30 cellular contexts compared by ENCODE assay signal in the genomic region with DNA sequence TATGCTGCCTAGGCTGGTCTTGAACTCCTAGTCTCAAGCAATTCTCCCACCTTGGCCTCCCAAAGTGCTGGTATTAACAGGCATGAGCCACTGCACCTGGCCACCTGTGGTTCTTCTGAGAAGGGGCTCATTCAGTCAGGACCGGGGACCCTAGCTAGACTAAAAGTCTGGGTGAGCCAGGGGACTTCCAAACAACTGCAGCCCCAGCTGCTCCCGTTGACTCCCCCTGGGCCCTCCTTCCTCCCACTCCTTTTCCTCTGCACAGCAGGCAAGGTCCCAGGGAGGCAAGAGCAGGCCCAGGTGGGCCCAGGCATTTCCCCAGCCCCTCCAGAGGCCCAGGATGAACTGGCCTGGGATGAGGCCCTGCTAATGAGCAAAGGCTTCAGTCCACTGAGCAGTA.
"Had no signal": no experiment of that assay in that cellular context is flagged by ENCODE, and none has a peak within 500 bp of the region (broad histone marks: within the 10 kb centered on the region; RNA-seq: fewer than 3 reads in every experiment).

No MANE protein-coding gene starts in this region.

- H3K9me3 ChIP-seq: left lung, lower lobe of right lung, pancreas, prostate gland, spleen, testis, thyroid gland, transverse colon, upper lobe of left lung, vagina had no signal

- H3K27ac ChIP-seq: left lung, lower lobe of right lung, pancreas, prostate gland, spleen, testis, thyroid gland, transverse colon, upper lobe of left lung had no signal

- H3K27ac Mint-ChIP-seq: immature natural killer cell; mesothelial cell of epicardium; naive B cell; nephron; stimulated activated memory B cell treated with anti-CD40 and anti-IgM and Interleukin-4, amounts not matched to agents 10 μg/mL and 1 μg/mL and 100 μg/mL, for 72 hours; stimulated activated naive CD8-positive, alpha-beta T cell treated with anti-CD3 and anti-CD28 coated beads, Interleukin-15, amount 100 ng/mL, for 72 hours had no signal

- H3K36me3 Mint-ChIP-seq: immature natural killer cell; mesothelial cell of epicardium; naive B cell; stimulated activated memory B cell treated with anti-CD40 and anti-IgM and Interleukin-4, amounts not matched to agents 10 μg/mL and 1 μg/mL and 100 μg/mL, for 72 hours had no signal

- H3K27me3 ChIP-seq: pancreas, testis, thyroid gland, transverse colon, upper lobe of left lung, vagina had no signal

- H3K4me1 Mint-ChIP-seq: immature natural killer cell; naive B cell; stimulated activated memory B cell treated with anti-CD40 and anti-IgM and Interleukin-4, amounts not matched to agents 10 μg/mL and 1 μg/mL and 100 μg/mL, for 72 hours had no signal

- DNase-seq: hypothalamus; immature natural killer cell; kidney; left colon; left lung; lower lobe of right lung; mammary epithelial cell; mesenchymal stem cell; naive B cell; nucleus accumbens; pancreas; posterior cingulate gyrus; retina; right cardiac atrium; spleen; stimulated activated CD4-positive, alpha-beta T cell treated with anti-CD3 and anti-CD28 coated beads, Interleukin-4, amount 100 ng/mL, for 24 hours; stimulated activated naive CD4-positive, alpha-beta T cell treated with Interleukin-2 at 50 U/mL for 16 hours; stimulated activated naive CD8-positive, alpha-beta T cell treated with anti-CD3 and anti-CD28 coated beads, Interleukin-15, amount 100 ng/mL, for 72 hours; substantia nigra; testis; thyroid gland; transverse colon; upper lobe of left lung had no signal

- H3K4me3 Mint-ChIP-seq: immature natural killer cell; mesothelial cell of epicardium; naive B cell; nephron; neural crest cell; stimulated activated memory B cell treated with anti-CD40 and anti-IgM and Interleukin-4, amounts not matched to agents 10 μg/mL and 1 μg/mL and 100 μg/mL, for 72 hours; stimulated activated naive CD8-positive, alpha-beta T cell treated with anti-CD3 and anti-CD28 coated beads, Interleukin-15, amount 100 ng/mL, for 72 hours had no signal

- H3K9me3 Mint-ChIP-seq: immature natural killer cell; mesothelial cell of epicardium; nephron; neural crest cell; stimulated activated memory B cell treated with anti-CD40 and anti-IgM and Interleukin-4, amounts not matched to agents 10 μg/mL and 1 μg/mL and 100 μg/mL, for 72 hours; stimulated activated naive CD8-positive, alpha-beta T cell treated with anti-CD3 and anti-CD28 coated beads, Interleukin-15, amount 100 ng/mL, for 72 hours had no signal

- H3K4me3 ChIP-seq: left lung, lower lobe of right lung, pancreas, prostate gland, skin epidermis, spleen, testis, thyroid gland, transverse colon, upper lobe of left lung, vagina had no signal

- H3K36me3 ChIP-seq: left lung, lower lobe of right lung, pancreas, prostate gland, spleen, thyroid gland, transverse colon, upper lobe of left lung, vagina had no signal

- ATAC-seq: left colon; left lung; lower lobe of right lung; pancreas; right cardiac atrium; stimulated activated memory B cell treated with anti-CD40 and anti-IgM and Interleukin-4, amounts not matched to agents 10 μg/mL and 1 μg/mL and 100 μg/mL, for 72 hours; stimulated activated naive CD8-positive, alpha-beta T cell treated with anti-CD3 and anti-CD28 coated beads, Interleukin-15, amount 100 ng/mL, for 72 hours had no signal

- H3K4me1 ChIP-seq: left lung, lower lobe of right lung, pancreas, prostate gland, transverse colon, upper lobe of left lung had no signal
